ENCODE assay signal across 9 cellular contexts in the genomic region with DNA sequence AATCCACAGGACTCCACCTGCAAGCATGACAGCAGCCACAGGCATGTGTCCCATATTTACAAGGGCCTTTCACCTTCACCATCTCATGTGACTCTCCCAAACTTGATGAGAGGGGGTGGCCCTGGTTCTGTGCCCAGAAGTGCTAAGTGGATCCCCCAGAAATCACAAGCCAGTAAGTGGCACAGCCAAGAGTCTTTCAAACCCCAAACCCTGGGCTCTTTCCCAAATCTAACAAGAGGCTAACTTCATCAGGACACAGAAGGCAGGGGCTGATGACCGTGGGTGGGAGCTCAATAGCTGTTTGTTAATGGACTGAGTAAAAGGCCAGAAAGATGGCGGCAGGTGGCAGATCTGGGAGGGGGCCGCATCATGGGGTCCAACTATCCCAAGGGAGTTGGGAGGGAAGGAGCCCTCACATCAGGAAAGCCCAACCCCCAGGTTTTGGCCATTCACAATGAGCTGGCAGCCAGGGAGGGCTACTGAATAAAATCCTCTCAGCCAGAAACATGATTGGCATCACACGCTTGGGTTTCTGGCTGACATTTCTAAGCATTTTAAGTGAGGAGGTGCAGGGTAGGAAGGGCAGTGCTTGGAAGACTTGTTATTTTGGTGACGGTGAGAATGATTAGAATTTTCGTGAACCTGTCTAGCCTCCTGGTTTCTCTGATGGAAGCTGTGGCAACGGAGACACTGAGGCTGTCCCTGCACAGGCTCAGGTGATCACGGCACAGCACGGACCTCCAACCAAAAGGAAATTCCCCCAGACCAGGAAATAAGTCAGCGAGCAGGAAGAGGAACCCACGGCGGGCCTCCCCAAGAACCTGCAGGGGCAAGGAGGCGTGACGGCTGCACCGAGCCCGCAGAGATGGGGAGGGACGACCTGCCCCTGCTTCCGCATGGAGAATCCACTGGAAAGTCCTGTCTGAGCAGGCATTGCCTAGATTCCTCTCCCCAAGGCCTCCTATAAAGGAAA.
A peak's percentile ranks its signal among the peaks of the same experiment; 100 is the strongest.
DNase-seq lines count a peak whose midpoint lies in the region; ATAC-seq and TF ChIP-seq lines count a peak whose summit lies in the region.
"Had no signal": no experiment of that assay in that cellular context is flagged by ENCODE, and none has a peak within 500 bp of the region (broad histone marks: within the 10 kb centered on the region; RNA-seq: fewer than 3 reads in every experiment).

No MANE protein-coding gene starts in this region.

- peaks cover 0 to 33% (median 24%) of the 10 kb centered on the region in 4 donors for H3K4me1 ChIP-seq in sigmoid colon

- H3K4me1 Mint-ChIP-seq in activated naive CD8-positive, alpha-beta T cell treated with anti-CD3 and anti-CD28 coated beads for 36 hours, result peaks cover 98% of the 10 kb centered on the region
- H3K4me1 Mint-ChIP-seq in nephron, result peaks cover 82% of the 10 kb centered on the region

- ATAC-seq in GM18517 (IDR thresholded peaks at IDR 0.05; ENCODE audit: unreplicated experiment), result peak; percentile 28
- ATAC-seq in HG02678 (IDR thresholded peaks at IDR 0.05; ENCODE audit: unreplicated experiment), result peak; percentile 29

- TF ChIP-seq CTCF in nephron (IDR thresholded peaks at IDR 0.05; ENCODE audit: unreplicated experiment in 3 of 3) (no peak), sigmoid colon (IDR thresholded peaks at IDR 0.05) (no peak)

- H3K27ac ChIP-seq in sigmoid colon, result peak overlapping the region in 1 of 4 donors; percentile 85

- no peak overlapping the region for H3K4me3 ChIP-seq in sigmoid colon

- no peaks in the 10 kb centered on the region for H3K27me3 Mint-ChIP-seq in activated naive CD8-positive, alpha-beta T cell treated with anti-CD3 and anti-CD28 coated beads for 36 hours
- H3K27me3 Mint-ChIP-seq in nephron (ENCODE audit: low read depth), result no peaks in the 10 kb centered on the region

- H3K36me3 ChIP-seq in sigmoid colon, result no peaks in the 10 kb centered on the region

- TF ChIP-seq EP300 in sigmoid colon (IDR thresholded peaks at IDR 0.05), result no peak

- H3K9me3 ChIP-seq in sigmoid colon, result no peaks in the 10 kb centered on the region

- peak overlapping the region; percentile 67 for H3K4me3 Mint-ChIP-seq in activated naive CD8-positive, alpha-beta T cell treated with anti-CD3 and anti-CD28 coated beads for 36 hours
- no peak overlapping the region for H3K4me3 Mint-ChIP-seq in nephron

- H3K27me3 ChIP-seq in sigmoid colon, result no peaks in the 10 kb centered on the region

- intact Hi-C loops in sigmoid colon (cut with DNase I), result no loop called here

- peak overlapping the region; percentile 90 for H3K27ac Mint-ChIP-seq in activated naive CD8-positive, alpha-beta T cell treated with anti-CD3 and anti-CD28 coated beads for 36 hours
- H3K27ac Mint-ChIP-seq in nephron, result peak overlapping the region; percentile 72 to 89 (median 79)

- TF ChIP-seq POLR2A in sigmoid colon (IDR thresholded peaks at IDR 0.05), result no peak

- peak; percentile 56 for DNase-seq in activated naive CD8-positive, alpha-beta T cell treated with anti-CD3 and anti-CD28 coated beads for 36 hours
- no peak for DNase-seq in NCI-H1105 treated with DMSO at 0.1 percent for 48 hours (lab: John Stamatoyannopoulos, UW)
- no peak for DNase-seq in sigmoid colon
- no peak for DNase-seq in AG20443 (ENCODE audit: low spot score)
- no peak for DNase-seq in NCI-H345 (lab: John Stamatoyannopoulos, UW)
- DNase-seq: NCI-H510A treated with DMSO at 0.1 percent for 48 hours had no signal

- peaks cover 94% of the 10 kb centered on the region for H3K36me3 Mint-ChIP-seq in activated naive CD8-positive, alpha-beta T cell treated with anti-CD3 and anti-CD28 coated beads for 36 hours
- peaks cover 7% of the 10 kb centered on the region for H3K36me3 Mint-ChIP-seq in nephron (ENCODE audit: low read depth)

- peaks cover 16% of the 10 kb centered on the region for H3K9me3 Mint-ChIP-seq in activated naive CD8-positive, alpha-beta T cell treated with anti-CD3 and anti-CD28 coated beads for 36 hours
- H3K9me3 Mint-ChIP-seq in nephron, result no peaks in the 10 kb centered on the region

- WGBS in sigmoid colon, 2 donors, result 61 to 75% methylated on average over 18 of the region's 18 CpGs
